Comparison of ENCODE assay signal across 8 cellular contexts in the genomic region with DNA sequence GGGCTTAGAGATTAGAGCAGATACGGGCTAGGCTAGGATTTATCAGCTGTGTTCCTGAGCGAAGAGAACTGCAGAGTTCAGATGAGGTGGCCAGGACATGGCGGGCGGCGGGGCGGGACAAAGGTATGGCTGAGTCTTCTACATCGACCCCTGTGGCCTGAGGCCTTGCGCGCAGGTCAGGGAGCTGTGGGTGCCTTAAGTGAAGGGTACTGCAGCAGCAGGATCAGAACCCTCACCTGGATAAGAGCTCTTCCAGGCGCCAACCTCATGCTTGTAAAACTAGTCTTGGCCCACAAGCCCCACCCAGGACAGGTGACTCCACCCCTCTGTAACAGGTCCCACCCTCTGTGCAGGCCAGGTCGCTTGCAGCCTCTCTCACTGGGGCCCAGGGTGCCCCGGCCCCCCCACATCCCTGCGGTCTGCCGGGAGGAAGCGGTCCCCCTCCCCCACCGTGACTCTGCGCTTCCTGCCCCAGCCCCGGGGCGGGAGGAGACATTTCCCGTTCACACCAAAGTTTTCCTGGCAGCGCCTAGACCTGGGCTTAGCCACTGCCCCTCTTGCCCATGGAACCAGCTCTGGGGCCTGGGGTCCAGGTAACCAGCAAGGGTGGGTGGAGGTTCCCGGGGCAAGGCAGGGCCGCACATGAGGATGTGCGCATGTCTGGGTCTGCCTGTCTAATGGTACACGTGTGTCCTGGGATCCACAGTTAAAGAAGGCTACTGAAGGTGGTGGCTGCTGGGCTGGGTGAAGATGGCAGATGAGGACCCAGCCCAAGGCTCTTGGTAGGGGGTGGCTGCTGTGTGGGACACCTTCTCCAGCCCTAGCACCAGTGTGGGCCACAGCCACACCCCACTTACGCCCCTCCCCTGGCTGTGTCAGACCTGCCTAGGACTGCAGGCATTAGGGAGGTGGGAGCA. TPM values are rescaled to one million over a fixed set of nuclear protein-coding genes. Genes with fewer than 3 reads are reported as not detected.
A peak's percentile ranks its signal among the peaks of the same experiment; 100 is the strongest.
DNase-seq lines count a peak whose midpoint lies in the region; ATAC-seq and FAIRE-seq lines count a peak whose summit lies in the region.

No MANE protein-coding gene starts in this region.

- peak overlapping the region; percentile 90 for H3K27ac Mint-ChIP-seq in activated naive CD8-positive, alpha-beta T cell treated with anti-CD3 and anti-CD28 coated beads, Interleukin-2, amount 10 ng/mL, durations not matched to agents 7 days and 5 days
- H3K27ac Mint-ChIP-seq in memory B cell: peak overlapping the region; percentile 98

- DNase-seq in T-helper 1 cell (peak; percentile 84 to 96 (median 87)), memory B cell (ENCODE audit: low spot score in 2 of 2) (peak; percentile 68 to 78), RCC 7860 (ENCODE audit: low spot score) (no peak)
- peak; percentile 92 for DNase-seq in activated naive CD8-positive, alpha-beta T cell treated with anti-CD3 and anti-CD28 coated beads, Interleukin-2, amount 10 ng/mL, durations not matched to agents 7 days and 5 days
- peak; percentile 86 for DNase-seq in stimulated activated naive CD8-positive, alpha-beta T cell treated with anti-CD3 and anti-CD28 coated beads, Interleukin-15, Interleukin-2, amounts not matched to agents 100 U/mL and 50 U/mL, for 24 hours

- H3K27me3 Mint-ChIP-seq in activated naive CD8-positive, alpha-beta T cell treated with anti-CD3 and anti-CD28 coated beads, Interleukin-2, amount 10 ng/mL, durations not matched to agents 7 days and 5 days: no peaks in the 10 kb centered on the region
- H3K27me3 Mint-ChIP-seq in memory B cell: no peaks in the 10 kb centered on the region

- ATAC-seq in GM19043 (IDR thresholded peaks at IDR 0.05; ENCODE audit: low read depth, unreplicated experiment) (peak; percentile 62), HG03196 (IDR thresholded peaks at IDR 0.05; ENCODE audit: unreplicated experiment) (peak; percentile 42), memory B cell (ENCODE audit: low read depth) (peak; percentile 92), GM18519 (IDR thresholded peaks at IDR 0.05; ENCODE audit: low FRiP score, unreplicated experiment) (no peak)
- ATAC-seq in activated naive CD8-positive, alpha-beta T cell treated with anti-CD3 and anti-CD28 coated beads, Interleukin-2, amount 10 ng/mL, durations not matched to agents 7 days and 5 days (ENCODE audit: low read depth): peak; percentile 98
- peak; percentile 94 for ATAC-seq in stimulated activated naive CD8-positive, alpha-beta T cell treated with anti-CD3 and anti-CD28 coated beads, Interleukin-15, Interleukin-2, amounts not matched to agents 100 U/mL and 50 U/mL, for 24 hours

- POLR2A ChIA-PET in activated naive CD8-positive, alpha-beta T cell treated with anti-CD3 and anti-CD28 coated beads, Interleukin-2, amount 10 ng/mL, durations not matched to agents 7 days and 5 days (lab: Charles Lee): interaction anchor here (0.6 to 2.7 kb wide), 11 partner anchors 10 to 393 kb away, joined by 3 to 33 read pairs (median 4); a partner anchor contains a TSS

- peaks cover 59% of the 10 kb centered on the region for H3K4me1 Mint-ChIP-seq in activated naive CD8-positive, alpha-beta T cell treated with anti-CD3 and anti-CD28 coated beads, Interleukin-2, amount 10 ng/mL, durations not matched to agents 7 days and 5 days
- peaks cover 62% of the 10 kb centered on the region for H3K4me1 Mint-ChIP-seq in memory B cell

- H3K4me3 Mint-ChIP-seq in activated naive CD8-positive, alpha-beta T cell treated with anti-CD3 and anti-CD28 coated beads, Interleukin-2, amount 10 ng/mL, durations not matched to agents 7 days and 5 days: peak overlapping the region; percentile 85
- peak overlapping the region; percentile 74 for H3K4me3 Mint-ChIP-seq in memory B cell

- FAIRE-seq in RCC 7860 (lab: Jason Lieb, UNC): no peak

- peaks cover 14% of the 10 kb centered on the region for H3K36me3 Mint-ChIP-seq in activated naive CD8-positive, alpha-beta T cell treated with anti-CD3 and anti-CD28 coated beads, Interleukin-2, amount 10 ng/mL, durations not matched to agents 7 days and 5 days
- no peaks in the 10 kb centered on the region for H3K36me3 Mint-ChIP-seq in memory B cell

- H3K9me3 Mint-ChIP-seq in activated naive CD8-positive, alpha-beta T cell treated with anti-CD3 and anti-CD28 coated beads, Interleukin-2, amount 10 ng/mL, durations not matched to agents 7 days and 5 days: no peaks in the 10 kb centered on the region
- no peaks in the 10 kb centered on the region for H3K9me3 Mint-ChIP-seq in memory B cell

RNA-seq across cellular contexts. Expression of a gene that starts 8.3 kb away (rescaled TPM):
- 100 to 1,000 TPM; 165 to 178 TPM for total RNA-seq in activated naive CD8-positive, alpha-beta T cell treated with anti-CD3 and anti-CD28 coated beads, Interleukin-2, amount 10 ng/mL, durations not matched to agents 7 days and 5 days

RNA-seq across cellular contexts. Expression of a gene that starts 11.2 kb away (rescaled TPM):
- total RNA-seq in activated naive CD8-positive, alpha-beta T cell treated with anti-CD3 and anti-CD28 coated beads, Interleukin-2, amount 10 ng/mL, durations not matched to agents 7 days and 5 days: 10 to 100 TPM; 58.6 to 60.0 TPM
